In the genomic region with DNA sequence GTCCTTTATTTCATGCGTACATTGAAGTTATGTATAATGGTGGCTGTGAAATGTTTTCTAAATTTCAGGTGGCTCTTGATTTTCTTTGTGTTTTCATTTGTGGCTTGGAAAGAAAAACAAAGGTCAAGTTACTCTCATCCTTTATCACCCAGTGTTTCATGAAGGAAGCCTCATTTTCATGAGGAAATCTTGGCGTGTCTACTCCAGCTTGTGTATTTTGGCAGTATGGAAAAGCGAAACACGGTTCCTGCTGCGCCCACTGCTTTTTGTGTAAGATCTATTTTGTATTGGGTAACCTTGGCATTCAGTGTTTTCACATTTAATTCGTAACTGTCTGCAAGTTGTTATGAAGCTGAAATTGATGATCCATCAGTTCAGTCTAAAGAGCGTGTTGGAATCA, we compare ENCODE assay signal across 1 cellular context.
A peak's percentile ranks its signal among the peaks of the same experiment; 100 is the strongest.
TF ChIP-seq lines count a peak whose summit lies in the region.

No MANE protein-coding gene starts in this region.

TF ChIP-seq in HEK293, 187 proteins besides CTCF, POLR2A, EP300 and RAD21 (continued from another document and continues in another):
- TF ChIP-seq ZNF843 (tag by site-specific recombination; IDR thresholded peaks at IDR 0.05), result peak; percentile 84
- TF ChIP-seq, protein P1, sequence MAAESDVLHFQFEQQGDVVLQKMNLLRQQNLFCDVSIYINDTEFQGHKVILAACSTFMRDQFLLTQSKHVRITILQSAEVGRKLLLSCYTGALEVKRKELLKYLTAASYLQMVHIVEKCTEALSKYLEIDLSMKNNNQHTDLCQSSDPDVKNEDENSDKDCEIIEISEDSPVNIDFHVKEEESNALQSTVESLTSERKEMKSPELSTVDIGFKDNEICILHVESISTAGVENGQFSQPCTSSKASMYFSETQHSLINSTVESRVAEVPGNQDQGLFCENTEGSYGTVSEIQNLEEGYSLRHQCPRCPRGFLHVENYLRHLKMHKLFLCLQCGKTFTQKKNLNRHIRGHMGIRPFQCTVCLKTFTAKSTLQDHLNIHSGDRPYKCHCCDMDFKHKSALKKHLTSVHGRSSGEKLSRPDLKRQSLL (tag by site-specific recombination; IDR thresholded peaks at IDR 0.05), result no peak
- no peak for TF ChIP-seq ZBTB11 (tag by site-specific recombination; conservative IDR thresholded peaks at IDR 0.05; ENCODE audit: low read depth)
- TF ChIP-seq HOXC10 (CRISPR knock-in tag; IDR thresholded peaks at IDR 0.05), result no peak
- no peak for TF ChIP-seq ZBTB48 (tag by site-specific recombination; IDR thresholded peaks at IDR 0.05)
- peak; percentile 63; the same call in 1 of the 2 replicates for TF ChIP-seq ZEB2 (tag by site-specific recombination; IDR thresholded peaks at IDR 0.05)
- TF ChIP-seq BCL11A (tag by site-specific recombination; IDR thresholded peaks at IDR 0.05; ENCODE audit: low read depth), result no peak
- TF ChIP-seq ZNF596 (tag by site-specific recombination; IDR thresholded peaks at IDR 0.05), result no peak
- TF ChIP-seq ZNF518A (tag by site-specific recombination; conservative IDR thresholded peaks at IDR 0.05; ENCODE audit: low read depth), result no peak
- TF ChIP-seq ZNF354C (tag by site-specific recombination; IDR thresholded peaks at IDR 0.05; ENCODE audit: borderline replicate concordance, low read depth), result no peak
- TF ChIP-seq ZNF76 (tag by site-specific recombination; IDR thresholded peaks at IDR 0.05; ENCODE audit: borderline replicate concordance, low read depth), result no peak
- peak; percentile 42 for TF ChIP-seq ZIC2 (tag by site-specific recombination; IDR thresholded peaks at IDR 0.05)
- 0 out of 2 replicates have a peak, but pooled peaks have one; percentile 54 for TF ChIP-seq ZSCAN30 (tag by site-specific recombination; IDR thresholded peaks at IDR 0.05)
- no peak for TF ChIP-seq MZF1 (tag by site-specific recombination; IDR thresholded peaks at IDR 0.05; ENCODE audit: borderline replicate concordance)
- TF ChIP-seq ZNF624 (tag by site-specific recombination; IDR thresholded peaks at IDR 0.05), result no peak
- no peak for TF ChIP-seq ZSCAN23 (tag by site-specific recombination; IDR thresholded peaks at IDR 0.05)
- TF ChIP-seq ZNF169 (tag by site-specific recombination; IDR thresholded peaks at IDR 0.05), result no peak
- TF ChIP-seq ZNF670 (tag by site-specific recombination; IDR thresholded peaks at IDR 0.05; ENCODE audit: low read depth), result no peak
- TF ChIP-seq GFI1B (tag by site-specific recombination; IDR thresholded peaks at IDR 0.05), result peak; percentile 77
- TF ChIP-seq ZNF223 (tag by site-specific recombination; IDR thresholded peaks at IDR 0.05), result no peak
- TF ChIP-seq PRDM6 (tag by site-specific recombination; IDR thresholded peaks at IDR 0.05), result peak; percentile 82
- TF ChIP-seq, protein P2, sequence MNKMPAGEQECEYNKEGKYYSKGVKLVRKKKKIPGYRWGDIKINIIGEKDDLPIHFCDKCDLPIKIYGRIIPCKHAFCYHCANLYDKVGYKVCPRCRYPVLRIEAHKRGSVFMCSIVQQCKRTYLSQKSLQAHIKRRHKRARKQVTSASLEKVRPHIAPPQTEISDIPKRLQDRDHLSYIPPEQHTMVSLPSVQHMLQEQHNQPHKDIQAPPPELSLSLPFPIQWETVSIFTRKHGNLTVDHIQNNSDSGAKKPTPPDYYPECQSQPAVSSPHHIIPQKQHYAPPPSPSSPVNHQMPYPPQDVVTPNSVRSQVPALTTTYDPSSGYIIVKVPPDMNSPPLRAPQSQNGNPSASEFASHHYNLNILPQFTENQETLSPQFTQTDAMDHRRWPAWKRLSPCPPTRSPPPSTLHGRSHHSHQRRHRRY (tag by site-specific recombination; IDR thresholded peaks at IDR 0.05), result no peak
- TF ChIP-seq GLI2 (tag by site-specific recombination; IDR thresholded peaks at IDR 0.05; ENCODE audit: borderline replicate concordance, low read depth), result no peak; the same call in 1 of the 2 replicates
- TF ChIP-seq ELK4 (IDR thresholded peaks at IDR 0.05; ENCODE audit: borderline replicate concordance, low read depth, low read length), result no peak
- 0 out of 2 replicates have a peak, but pooled peaks have one; percentile 24 for TF ChIP-seq INSM2 (tag by site-specific recombination; IDR thresholded peaks at IDR 0.05)
- TF ChIP-seq ZNF274 (IDR thresholded peaks at IDR 0.05; ENCODE audit: low read length), result no peak
- no peak for TF ChIP-seq ZNF274 (tag by site-specific recombination; IDR thresholded peaks at IDR 0.05; ENCODE audit: borderline replicate concordance)
- TF ChIP-seq YY2 (tag by site-specific recombination; IDR thresholded peaks at IDR 0.05), result no peak
- TF ChIP-seq, protein P3, sequence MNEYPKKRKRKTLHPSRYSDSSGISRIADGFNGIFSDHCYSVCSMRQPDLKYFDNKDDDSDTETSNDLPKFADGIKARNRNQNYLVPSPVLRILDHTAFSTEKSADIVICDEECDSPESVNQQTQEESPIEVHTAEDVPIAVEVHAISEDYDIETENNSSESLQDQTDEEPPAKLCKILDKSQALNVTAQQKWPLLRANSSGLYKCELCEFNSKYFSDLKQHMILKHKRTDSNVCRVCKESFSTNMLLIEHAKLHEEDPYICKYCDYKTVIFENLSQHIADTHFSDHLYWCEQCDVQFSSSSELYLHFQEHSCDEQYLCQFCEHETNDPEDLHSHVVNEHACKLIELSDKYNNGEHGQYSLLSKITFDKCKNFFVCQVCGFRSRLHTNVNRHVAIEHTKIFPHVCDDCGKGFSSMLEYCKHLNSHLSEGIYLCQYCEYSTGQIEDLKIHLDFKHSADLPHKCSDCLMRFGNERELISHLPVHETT (tag by site-specific recombination; IDR thresholded peaks at IDR 0.05), result no peak
- no peak for TF ChIP-seq ZNF549 (tag by site-specific recombination; IDR thresholded peaks at IDR 0.05)
- TF ChIP-seq, protein P4, sequence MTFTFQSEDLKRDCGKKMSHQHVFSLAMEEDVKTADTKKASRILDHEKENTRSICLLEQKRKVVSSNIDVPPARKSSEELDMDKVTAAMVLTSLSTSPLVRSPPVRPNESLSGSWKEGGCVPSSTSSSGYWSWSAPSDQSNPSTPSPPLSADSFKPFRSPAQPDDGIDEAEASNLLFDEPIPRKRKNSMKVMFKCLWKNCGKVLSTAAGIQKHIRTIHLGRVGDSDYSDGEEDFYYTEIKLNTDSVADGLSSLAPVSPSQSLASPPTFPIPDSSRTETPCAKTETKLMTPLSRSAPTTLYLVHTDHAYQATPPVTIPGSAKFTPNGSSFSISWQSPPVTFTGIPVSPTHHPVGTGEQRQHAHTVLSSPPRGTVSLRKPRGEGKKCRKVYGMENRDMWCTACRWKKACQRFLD (tag by site-specific recombination; IDR thresholded peaks at IDR 0.05), result no peak
- no peak for TF ChIP-seq TRIM28 (IDR thresholded peaks at IDR 0.05; ENCODE audit: borderline replicate concordance, low read length)
- TF ChIP-seq REPIN1 (tag by site-specific recombination; IDR thresholded peaks at IDR 0.05; ENCODE audit: low read depth), result no peak
- no peak for TF ChIP-seq ZNF416 (tag by site-specific recombination; IDR thresholded peaks at IDR 0.05)
- no peak for TF ChIP-seq ZNF776 (tag by site-specific recombination; IDR thresholded peaks at IDR 0.05; ENCODE audit: borderline replicate concordance)
- no peak for TF ChIP-seq ZNF654 (tag by site-specific recombination; IDR thresholded peaks at IDR 0.05; ENCODE audit: low read depth)
- TF ChIP-seq ZNF513 (tag by site-specific recombination; IDR thresholded peaks at IDR 0.05), result no peak
- no peak for TF ChIP-seq KLF9 (tag by site-specific recombination; IDR thresholded peaks at IDR 0.05; ENCODE audit: low read depth)
- TF ChIP-seq ZNF221 (tag by site-specific recombination; IDR thresholded peaks at IDR 0.05; ENCODE audit: borderline replicate concordance), result no peak
